Comparison of ENCODE assay signal across 1 cellular context in genomic region chr19:53912653-53913052, GRCh38.
TF ChIP-seq lines count a peak whose summit lies in the region.

No MANE protein-coding gene starts in this region.

TF ChIP-seq in HEK293T, 16 proteins besides CTCF, POLR2A, EP300 and RAD21:
- TF ChIP-seq FOXM1 (IDR thresholded peaks at IDR 0.05; ENCODE audit: borderline replicate concordance) (no peak), PKNOX1 (IDR thresholded peaks at IDR 0.05) (no peak), SP1 (IDR thresholded peaks at IDR 0.05) (no peak), CTBP1 (IDR thresholded peaks at IDR 0.05; ENCODE audit: borderline replicate concordance) (no peak), LEF1 (IDR thresholded peaks at IDR 0.05; ENCODE audit: borderline replicate concordance) (no peak), TARDBP (IDR thresholded peaks at IDR 0.05) (no peak), HDGF (IDR thresholded peaks at IDR 0.05; ENCODE audit: borderline replicate concordance) (no peak)
